ENCODE assay signal across 8 cellular contexts in genomic region chr19:41895745-41896580, GRCh38. TPM values are rescaled to one million over a fixed set of nuclear protein-coding genes. Genes with fewer than 3 reads are reported as not detected.
DNase-seq lines count a peak whose midpoint lies in the region; ATAC-seq lines count a peak whose summit lies in the region.
"Had no signal": no experiment of that assay in that cellular context is flagged by ENCODE, and none has a peak within 500 bp of the region (broad histone marks: within the 10 kb centered on the region; RNA-seq: fewer than 3 reads in every experiment).

No MANE protein-coding gene starts in this region.

- no peak overlapping the region for H3K4me3 Mint-ChIP-seq in activated T-cell treated with anti-CD3 and anti-CD28 coated beads, Interleukin-2, amount 50 U/mL, for 24 hours
- H3K4me3 Mint-ChIP-seq in activated naive CD8-positive, alpha-beta T cell treated with anti-CD3 and anti-CD28 coated beads for 36 hours, result peak overlapping the region; percentile 29
- H3K4me3 Mint-ChIP-seq in stimulated activated memory B cell treated with anti-CD40 and anti-IgM and Interleukin-4, amounts not matched to agents 10 μg/mL and 1 μg/mL and 100 μg/mL, for 72 hours, result no peak overlapping the region

- peak overlapping the region; percentile 87 for H3K27ac Mint-ChIP-seq in activated T-cell treated with anti-CD3 and anti-CD28 coated beads, Interleukin-2, amount 50 U/mL, for 24 hours
- H3K27ac Mint-ChIP-seq in activated naive CD8-positive, alpha-beta T cell treated with anti-CD3 and anti-CD28 coated beads for 36 hours, result peak overlapping the region; percentile 90
- peak overlapping the region; percentile 78 for H3K27ac Mint-ChIP-seq in stimulated activated memory B cell treated with anti-CD40 and anti-IgM and Interleukin-4, amounts not matched to agents 10 μg/mL and 1 μg/mL and 100 μg/mL, for 72 hours

- ATAC-seq in stimulated activated memory B cell treated with anti-CD40 and anti-IgM and Interleukin-4, amounts not matched to agents 10 μg/mL and 1 μg/mL and 100 μg/mL, for 72 hours, result no peak
- ATAC-seq in GM21619 (IDR thresholded peaks at IDR 0.05; ENCODE audit: unreplicated experiment), result no peak

- peaks cover 57% of the 10 kb centered on the region for H3K4me1 Mint-ChIP-seq in activated T-cell treated with anti-CD3 and anti-CD28 coated beads, Interleukin-2, amount 50 U/mL, for 24 hours (ENCODE audit: low read depth)
- H3K4me1 Mint-ChIP-seq in activated naive CD8-positive, alpha-beta T cell treated with anti-CD3 and anti-CD28 coated beads for 36 hours, result peaks cover 49% of the 10 kb centered on the region
- peaks cover 46% of the 10 kb centered on the region for H3K4me1 Mint-ChIP-seq in stimulated activated memory B cell treated with anti-CD40 and anti-IgM and Interleukin-4, amounts not matched to agents 10 μg/mL and 1 μg/mL and 100 μg/mL, for 72 hours

- peaks cover 76% of the 10 kb centered on the region for H3K36me3 Mint-ChIP-seq in activated T-cell treated with anti-CD3 and anti-CD28 coated beads, Interleukin-2, amount 50 U/mL, for 24 hours (ENCODE audit: low read depth)
- H3K36me3 Mint-ChIP-seq in activated naive CD8-positive, alpha-beta T cell treated with anti-CD3 and anti-CD28 coated beads for 36 hours, result peaks cover 46% of the 10 kb centered on the region
- peaks cover 56% of the 10 kb centered on the region for H3K36me3 Mint-ChIP-seq in stimulated activated memory B cell treated with anti-CD40 and anti-IgM and Interleukin-4, amounts not matched to agents 10 μg/mL and 1 μg/mL and 100 μg/mL, for 72 hours

- H3K9me3 Mint-ChIP-seq in activated T-cell treated with anti-CD3 and anti-CD28 coated beads, Interleukin-2, amount 50 U/mL, for 24 hours, result no peaks in the 10 kb centered on the region
- no peaks in the 10 kb centered on the region for H3K9me3 Mint-ChIP-seq in activated naive CD8-positive, alpha-beta T cell treated with anti-CD3 and anti-CD28 coated beads for 36 hours
- H3K9me3 Mint-ChIP-seq in stimulated activated memory B cell treated with anti-CD40 and anti-IgM and Interleukin-4, amounts not matched to agents 10 μg/mL and 1 μg/mL and 100 μg/mL, for 72 hours, result no peaks in the 10 kb centered on the region

- H3K27me3 Mint-ChIP-seq in activated T-cell treated with anti-CD3 and anti-CD28 coated beads, Interleukin-2, amount 50 U/mL, for 24 hours, result no peaks in the 10 kb centered on the region
- H3K27me3 Mint-ChIP-seq in activated naive CD8-positive, alpha-beta T cell treated with anti-CD3 and anti-CD28 coated beads for 36 hours, result no peaks in the 10 kb centered on the region
- H3K27me3 Mint-ChIP-seq in stimulated activated memory B cell treated with anti-CD40 and anti-IgM and Interleukin-4, amounts not matched to agents 10 μg/mL and 1 μg/mL and 100 μg/mL, for 72 hours, result no peaks in the 10 kb centered on the region

- DNase-seq in activated T-cell treated with anti-CD3 and anti-CD28 coated beads, Interleukin-2, amount 50 U/mL, for 24 hours, result peak; percentile 47
- DNase-seq in activated T-cell treated with anti-CD3 and anti-CD28 coated beads for 4 hours (no peak), AG20443 (ENCODE audit: low spot score) (no peak)
- no peak for DNase-seq in activated naive CD8-positive, alpha-beta T cell treated with anti-CD3 and anti-CD28 coated beads for 36 hours
- DNase-seq: NCI-H1048 had no signal

RNA-seq across cellular contexts. Expression of gene ARHGEF1, which starts 13.0 kb away (rescaled TPM):
- total RNA-seq in activated naive CD8-positive, alpha-beta T cell treated with anti-CD3 and anti-CD28 coated beads for 36 hours, result 100 to 1,000 TPM; 285 to 295 TPM

RNA-seq across cellular contexts. Expression of gene CD79A, which starts 18.9 kb away (rescaled TPM):
- total RNA-seq in activated naive CD8-positive, alpha-beta T cell treated with anti-CD3 and anti-CD28 coated beads for 36 hours, result 10 to 100 TPM; 28.8 to 32.2 TPM

RNA-seq across cellular contexts. Expression of gene ERFL, which starts 32.3 kb away (rescaled TPM):
- total RNA-seq in activated naive CD8-positive, alpha-beta T cell treated with anti-CD3 and anti-CD28 coated beads for 36 hours, result 1 to 10 TPM; 1.1 to 1.2 TPM

RNA-seq across cellular contexts. Expression of gene RPS19, which starts 35.9 kb away (rescaled TPM):
- 1,000 to 10,000 TPM; 3,012 to 3,178 TPM for total RNA-seq in activated naive CD8-positive, alpha-beta T cell treated with anti-CD3 and anti-CD28 coated beads for 36 hours

RNA-seq across cellular contexts. Expression of gene DMRTC2, which starts 51.1 kb away (rescaled TPM):
- total RNA-seq in activated naive CD8-positive, alpha-beta T cell treated with anti-CD3 and anti-CD28 coated beads for 36 hours, result not detected
- total RNA-seq: hepatocyte had no signal
